24 cellular contexts compared by ENCODE assay signal in genomic region chr15:81175496-81175895, GRCh38. TPM values are rescaled to one million over a fixed set of nuclear protein-coding genes. Genes with fewer than 3 reads are reported as not detected.
DNase-seq lines count a peak whose midpoint lies in the region; ATAC-seq, FAIRE-seq and TF ChIP-seq lines count a peak whose summit lies in the region.
"Had no signal": no experiment of that assay in that cellular context is flagged by ENCODE, and none has a peak within 500 bp of the region (broad histone marks: within the 10 kb centered on the region; RNA-seq: fewer than 3 reads in every experiment).

No MANE protein-coding gene starts in this region.

- no peak overlapping the region for H2AFZ ChIP-seq in IMR-90 (replicated peaks; ENCODE audit: low read length, poor library complexity)

- H4K5ac ChIP-seq in IMR-90 (ENCODE audit: low read depth, low read length) = no peak overlapping the region

- H4K20me1 ChIP-seq in IMR-90 (ENCODE audit: insufficient read depth, low read length) = no peaks in the 10 kb centered on the region

- CTCF ChIA-PET in IMR-90 (lab: Yijun Ruan, JAX) = no interaction called here

- no peak overlapping the region for H4K91ac ChIP-seq in IMR-90 (ENCODE audit: insufficient read depth, low read depth, low read length)

- no peak overlapping the region for H2AK9ac ChIP-seq in IMR-90 (replicated peaks; ENCODE audit: low read depth, low read length, poor library complexity)

- 0 out of 2 replicates have a peak, but pooled peaks cover 4% of the 10 kb centered on the region for H3K9me1 ChIP-seq in IMR-90 (ENCODE audit: insufficient read depth, low read length)

- H3K9ac ChIP-seq in IMR-90 (ENCODE audit: low read depth, low read length) = no peak overlapping the region
- H3K9ac ChIP-seq: GM23248 had no signal

- H2AK5ac ChIP-seq in IMR-90 (ENCODE audit: low read depth, low read length) = peak overlapping the region; percentile 60; the same call in 1 of the 2 replicates

- H2BK15ac ChIP-seq in IMR-90 (ENCODE audit: low read depth, low read length) = peak overlapping the region; percentile 30; the same call in 1 of the 3 replicates

- no peak overlapping the region; the same call in 1 of the 2 replicates for H3K4ac ChIP-seq in IMR-90 (ENCODE audit: low read depth, low read length)

- WGBS in IMR-90 (ENCODE audit: extremely low coverage in 2 of 2, insufficient read length in 1 of 2), 2 experiments = 100% methylated on average over 1 of the region's 1 CpG; no CpG with 5 or more reads in 1 of the 2 experiments
- WGBS in adrenal gland, 4 donors = 39 to 84% (median 63%) methylated on average over 1 of the region's 1 CpG

- BruUV-seq in IMR-90 (replicated peaks; lab: Mats Ljungman, UMichigan) = no TSS peak

- H3K27ac ChIP-seq in left ventricle myocardium inferior (replicated peaks) = peak overlapping the region; percentile 91
- no peak overlapping the region for H3K27ac ChIP-seq in IMR-90 (ENCODE audit: insufficient read depth, low read length)
- H3K27ac ChIP-seq in lower lobe of right lung = peak overlapping the region; percentile 76
- no peak overlapping the region for H3K27ac ChIP-seq in adrenal gland
- H3K27ac ChIP-seq: GM23248 had no signal

- H3K36me3 ChIP-seq in left ventricle myocardium inferior = no peaks in the 10 kb centered on the region
- H3K36me3 ChIP-seq in IMR-90 (ENCODE audit: control insufficient read depth, insufficient read depth, low read length) = no peaks in the 10 kb centered on the region
- H3K36me3 ChIP-seq in lower lobe of right lung = no peaks in the 10 kb centered on the region
- H3K36me3 ChIP-seq in adrenal gland (replicated peaks in 1 of 2) = no peaks in the 10 kb centered on the region

- no peaks in the 10 kb centered on the region for H3K79me1 ChIP-seq in IMR-90 (ENCODE audit: low read depth in 1 of 2, low read length in 2 of 2)

- in situ Hi-C loops in IMR-90 (cut with MboI; ENCODE audit: low sequenced_read_pairs) = no loop called here

- ATAC-seq in left cardiac atrium = no peak
- ATAC-seq in IMR-90 (ENCODE audit: low read depth) = no peak
- no peak for ATAC-seq in lower lobe of right lung

- POLR2A ChIA-PET in IMR-90 (lab: Charles Lee; ENCODE audit: unreplicated experiment) = no interaction called here

- TF ChIP-seq POLR2A in IMR-90 (IDR thresholded peaks at IDR 0.05; ENCODE audit: low read depth, low read length) (no peak), adrenal gland (IDR thresholded peaks at IDR 0.05) (no peak), erythroblast (IDR thresholded peaks at IDR 0.05; ENCODE audit: low read length) (no peak)

- H3K4me2 ChIP-seq in IMR-90 (ENCODE audit: low read depth, low read length) = no peak overlapping the region

- dilution Hi-C loops in IMR-90 (cut with HindIII; ENCODE audit: low sequenced_read_pairs, unreplicated experiment) = no loop called here

- FAIRE-seq in urothelium cell line (lab: Jason Lieb, UNC) = peak; percentile 94
- FAIRE-seq: GM12891, GM18507, GM19239, H1 had no signal

- TF ChIP-seq RAD21 in IMR-90 (IDR thresholded peaks at IDR 0.05; ENCODE audit: low read length) = no peak

- no peaks in the 10 kb centered on the region for H3K9me3 ChIP-seq in left ventricle myocardium inferior (replicated peaks)
- H3K9me3 ChIP-seq in IMR-90 (ENCODE audit: control insufficient read depth, insufficient read depth, low read length) = no peaks in the 10 kb centered on the region
- H3K9me3 ChIP-seq in lower lobe of right lung = no peaks in the 10 kb centered on the region
- H3K9me3 ChIP-seq in adrenal gland (replicated peaks in 1 of 3) = no peaks in the 10 kb centered on the region

- H2BK120ac ChIP-seq in IMR-90 (ENCODE audit: low read depth, low read length) = 0 out of 2 replicates have a peak overlapping the region, but pooled peaks have one; percentile 4

- intact Hi-C loops in left ventricle myocardium inferior (cut with micrococcal nuclease) = no loop called here
- intact Hi-C loops in left cardiac atrium (cut with DNase I) = no loop called here
- intact Hi-C loops in IMR-90 (cut with micrococcal nuclease) = no loop called here
- intact Hi-C loops in lower lobe of right lung (cut with DNase I) = no loop called here
- intact Hi-C loops in adrenal gland (cut with DNase I) = no loop called here

- TF ChIP-seq CTCF in left ventricle myocardium inferior (IDR thresholded peaks at IDR 0.05; ENCODE audit: borderline replicate concordance) (no peak), IMR-90 (conservative IDR thresholded peaks at IDR 0.05; ENCODE audit: low read depth, low read length) (no peak), lower lobe of right lung (IDR thresholded peaks at IDR 0.05) (no peak), adrenal gland (IDR thresholded peaks at IDR 0.05) (no peak)

- H3K4me1 ChIP-seq in left ventricle myocardium inferior = peaks cover 39% of the 10 kb centered on the region
- H3K4me1 ChIP-seq in IMR-90 (ENCODE audit: control insufficient read depth, insufficient read depth, low read length) = peaks cover 7% of the 10 kb centered on the region
- peaks cover 4% of the 10 kb centered on the region for H3K4me1 ChIP-seq in lower lobe of right lung
- no peaks in the 10 kb centered on the region for H3K4me1 ChIP-seq in adrenal gland (replicated peaks in 1 of 2)

- H4K8ac ChIP-seq in IMR-90 (ENCODE audit: low read depth in 2 of 2, low read length in 2 of 2) = no peak overlapping the region

- H2BK5ac ChIP-seq in IMR-90 (ENCODE audit: low read depth, low read length, poor library complexity, severe bottlenecking) = no peak overlapping the region

- no peak overlapping the region for H3K56ac ChIP-seq in IMR-90 (ENCODE audit: extremely low read depth, insufficient read depth, low read length)

- peaks cover 9% of the 10 kb centered on the region for H3K27me3 ChIP-seq in left ventricle myocardium inferior (ENCODE audit: low read depth)
- H3K27me3 ChIP-seq in IMR-90 (ENCODE audit: control insufficient read depth, insufficient read depth, low read length) = no peaks in the 10 kb centered on the region
- H3K27me3 ChIP-seq in lower lobe of right lung (ENCODE audit: low read depth) = no peaks in the 10 kb centered on the region
- H3K27me3 ChIP-seq in adrenal gland = no peaks in the 10 kb centered on the region

- no peak for DNase-seq in left ventricle myocardium inferior
- no peak for DNase-seq in left cardiac atrium
- DNase-seq in IMR-90 = no peak
- DNase-seq in lower lobe of right lung = no peak
- no peak for DNase-seq in urothelium cell line (ENCODE audit: low spot score)
- no peak for DNase-seq in adrenal gland
- no peak for DNase-seq in erythroblast (lab: John Stamatoyannopoulos, UW)
- DNase-seq: Calu3; CD4-positive, alpha-beta memory T cell; COR-L47; DMS53; DMS79 treated with DMSO at 0.1 percent for 48 hours; GF-D8; GM23248; H7; HCEC 1CT had no signal

- H3K4me3 ChIP-seq in left ventricle myocardium inferior (no peak overlapping the region), IMR-90 (ENCODE audit: insufficient read depth, low read depth, low read length) (no peak overlapping the region), lower lobe of right lung (no peak overlapping the region), adrenal gland (no peak overlapping the region)
- H3K4me3 ChIP-seq: GM23248 had no signal

- H3K14ac ChIP-seq in IMR-90 (replicated peaks; ENCODE audit: low read depth, low read length) = no peak overlapping the region

- no peak overlapping the region for H3K23ac ChIP-seq in IMR-90 (ENCODE audit: low read depth, low read length)

- H2BK20ac ChIP-seq in IMR-90 (ENCODE audit: low read depth, low read length) = no peak overlapping the region

- no peak overlapping the region for H3K18ac ChIP-seq in IMR-90 (ENCODE audit: low read depth, low read length)

TF ChIP-seq in IMR-90, 13 proteins besides CTCF, POLR2A, EP300 and RAD21 (continues in another document):
- TF ChIP-seq MXI1 (IDR thresholded peaks at IDR 0.05; ENCODE audit: borderline replicate concordance, low read depth, low read length) = no peak
- no peak for TF ChIP-seq RCOR1 (IDR thresholded peaks at IDR 0.05; ENCODE audit: insufficient replicate concordance, low read length)
- no peak for TF ChIP-seq RFX5 (IDR thresholded peaks at IDR 0.05; ENCODE audit: low read depth, low read length)
- TF ChIP-seq USF2 (IDR thresholded peaks at IDR 0.05; ENCODE audit: low read depth, low read length) = no peak
- TF ChIP-seq MAZ (IDR thresholded peaks at IDR 0.05; ENCODE audit: borderline replicate concordance, low read depth, low read length) = no peak
- TF ChIP-seq CHD1 (IDR thresholded peaks at IDR 0.05; ENCODE audit: low read depth, low read length) = no peak
- no peak for TF ChIP-seq NFE2L2 (IDR thresholded peaks at IDR 0.05; ENCODE audit: low read depth, low read length)

RNA-seq across cellular contexts. Expression of gene IL16, which starts 21.2 kb away (rescaled TPM):
- total RNA-seq in left ventricle myocardium inferior (3.8 TPM), left cardiac atrium (10 to 100 TPM in 1 of 2 donors, 1 to 10 TPM in 1; 4.7 to 10.1 TPM), IMR-90 (2012; rRNA removed) (under 0.01 and 0.18 TPM in 2 replicates), lower lobe of right lung (34.6 TPM), adrenal gland (10 to 100 TPM in 2 of 8 donors, 1 to 10 TPM in 6; 3.3 to 16.0 (median 6.3) TPM)
- polyA plus RNA-seq in IMR-90 (2012; rRNA removed) (0.24 and 0.27 TPM in 2 replicates), adrenal gland (10 to 100 TPM in 1 of 3 donors, 1 to 10 TPM in 2; 3.7 to 14.3 (median 8.8) TPM)
- 0.04 and 0.22 TPM in 2 replicates for polyA plus RNA-seq in IMR-90 (2012; cell fraction: cytosol; rRNA removed)
- 1.0 and 1.5 TPM in 2 replicates for polyA plus RNA-seq in IMR-90 (2012; cell fraction: nucleus; rRNA removed; ENCODE audit: low replicate concordance)
- total RNA-seq: A172, Calu3, Daoy, G401, H7 had no signal

RNA-seq across cellular contexts. Expression of gene CFAP161, which starts 41.4 kb away (rescaled TPM):
- total RNA-seq in left ventricle myocardium inferior (0.91 TPM), left cardiac atrium (under 1 TPM; 0.41 to 0.52 TPM), IMR-90 (2012; rRNA removed) (not detected in 2 replicates), lower lobe of right lung (7.4 TPM), adrenal gland (under 1 TPM in 1 of 8 donors, not detected in 7; 0.43 TPM)
- polyA plus RNA-seq in IMR-90 (2012; rRNA removed) (not detected in 2 replicates), adrenal gland (under 1 TPM in 2 of 3 donors, not detected in 1; 0.10 to 0.31 TPM)
- polyA plus RNA-seq in IMR-90 (2012; cell fraction: cytosol; rRNA removed) = not detected in 2 replicates
- not detected in 2 replicates for polyA plus RNA-seq in IMR-90 (2012; cell fraction: nucleus; rRNA removed; ENCODE audit: low replicate concordance)
- total RNA-seq: A172; Calu3; CD4-positive, alpha-beta memory T cell; G401; GM23248; H1 had no signal
- polyA plus RNA-seq: BJ; CD4-positive, alpha-beta memory T cell; GM23248 had no signal

Comparison
In these comparisons a context has a peak if more than half of its experiments do, and no peak if none do; other contexts are left out.
1. H3K27ac ChIP-seq: peak in left ventricle myocardium inferior (single experiment) and lower lobe of right lung (single experiment); none in IMR-90 (single experiment) and adrenal gland (0 of 5).